Comparison of ENCODE assay signal across 2 cellular contexts in the genomic region with DNA sequence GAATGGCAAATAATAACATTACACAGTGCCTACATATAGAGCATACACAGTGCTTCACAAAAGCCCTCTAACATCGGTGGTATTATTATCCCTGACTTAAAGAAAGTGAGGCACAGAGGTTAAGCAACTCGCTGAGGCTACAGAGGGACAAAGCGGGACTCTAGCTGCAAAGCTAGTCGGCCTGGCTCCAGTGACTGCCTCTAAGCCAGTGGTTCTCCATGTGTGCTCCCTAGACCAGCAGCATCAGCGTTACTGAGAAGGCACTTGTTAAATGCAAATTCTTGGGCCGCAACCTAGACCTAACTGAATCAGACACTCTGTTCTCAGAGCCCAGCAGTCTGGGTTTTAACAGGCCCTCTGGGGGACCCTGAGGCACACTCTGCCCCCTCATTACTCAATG.
TF ChIP-seq lines count a peak whose summit lies in the region.

No MANE protein-coding gene starts in this region.

TF ChIP-seq in GM23338, 12 proteins besides CTCF, POLR2A, EP300 and RAD21 (continues in another document):
- no peak for TF ChIP-seq ZNF114 (CRISPR knock-in tag; IDR thresholded peaks at IDR 0.05)
- TF ChIP-seq POLR2AphosphoS5 (IDR thresholded peaks at IDR 0.05; ENCODE audit: low read depth): no peak
- TF ChIP-seq CREB1 (CRISPR knock-in tag; IDR thresholded peaks at IDR 0.05; ENCODE audit: low read depth): no peak
- no peak for TF ChIP-seq STAT1 (IDR thresholded peaks at IDR 0.05; ENCODE audit: unreplicated experiment)
- TF ChIP-seq NANOG (IDR thresholded peaks at IDR 0.05; ENCODE audit: borderline replicate concordance): no peak
- TF ChIP-seq REST (IDR thresholded peaks at IDR 0.05; ENCODE audit: unreplicated experiment): no peak
- TF ChIP-seq, protein P1, sequence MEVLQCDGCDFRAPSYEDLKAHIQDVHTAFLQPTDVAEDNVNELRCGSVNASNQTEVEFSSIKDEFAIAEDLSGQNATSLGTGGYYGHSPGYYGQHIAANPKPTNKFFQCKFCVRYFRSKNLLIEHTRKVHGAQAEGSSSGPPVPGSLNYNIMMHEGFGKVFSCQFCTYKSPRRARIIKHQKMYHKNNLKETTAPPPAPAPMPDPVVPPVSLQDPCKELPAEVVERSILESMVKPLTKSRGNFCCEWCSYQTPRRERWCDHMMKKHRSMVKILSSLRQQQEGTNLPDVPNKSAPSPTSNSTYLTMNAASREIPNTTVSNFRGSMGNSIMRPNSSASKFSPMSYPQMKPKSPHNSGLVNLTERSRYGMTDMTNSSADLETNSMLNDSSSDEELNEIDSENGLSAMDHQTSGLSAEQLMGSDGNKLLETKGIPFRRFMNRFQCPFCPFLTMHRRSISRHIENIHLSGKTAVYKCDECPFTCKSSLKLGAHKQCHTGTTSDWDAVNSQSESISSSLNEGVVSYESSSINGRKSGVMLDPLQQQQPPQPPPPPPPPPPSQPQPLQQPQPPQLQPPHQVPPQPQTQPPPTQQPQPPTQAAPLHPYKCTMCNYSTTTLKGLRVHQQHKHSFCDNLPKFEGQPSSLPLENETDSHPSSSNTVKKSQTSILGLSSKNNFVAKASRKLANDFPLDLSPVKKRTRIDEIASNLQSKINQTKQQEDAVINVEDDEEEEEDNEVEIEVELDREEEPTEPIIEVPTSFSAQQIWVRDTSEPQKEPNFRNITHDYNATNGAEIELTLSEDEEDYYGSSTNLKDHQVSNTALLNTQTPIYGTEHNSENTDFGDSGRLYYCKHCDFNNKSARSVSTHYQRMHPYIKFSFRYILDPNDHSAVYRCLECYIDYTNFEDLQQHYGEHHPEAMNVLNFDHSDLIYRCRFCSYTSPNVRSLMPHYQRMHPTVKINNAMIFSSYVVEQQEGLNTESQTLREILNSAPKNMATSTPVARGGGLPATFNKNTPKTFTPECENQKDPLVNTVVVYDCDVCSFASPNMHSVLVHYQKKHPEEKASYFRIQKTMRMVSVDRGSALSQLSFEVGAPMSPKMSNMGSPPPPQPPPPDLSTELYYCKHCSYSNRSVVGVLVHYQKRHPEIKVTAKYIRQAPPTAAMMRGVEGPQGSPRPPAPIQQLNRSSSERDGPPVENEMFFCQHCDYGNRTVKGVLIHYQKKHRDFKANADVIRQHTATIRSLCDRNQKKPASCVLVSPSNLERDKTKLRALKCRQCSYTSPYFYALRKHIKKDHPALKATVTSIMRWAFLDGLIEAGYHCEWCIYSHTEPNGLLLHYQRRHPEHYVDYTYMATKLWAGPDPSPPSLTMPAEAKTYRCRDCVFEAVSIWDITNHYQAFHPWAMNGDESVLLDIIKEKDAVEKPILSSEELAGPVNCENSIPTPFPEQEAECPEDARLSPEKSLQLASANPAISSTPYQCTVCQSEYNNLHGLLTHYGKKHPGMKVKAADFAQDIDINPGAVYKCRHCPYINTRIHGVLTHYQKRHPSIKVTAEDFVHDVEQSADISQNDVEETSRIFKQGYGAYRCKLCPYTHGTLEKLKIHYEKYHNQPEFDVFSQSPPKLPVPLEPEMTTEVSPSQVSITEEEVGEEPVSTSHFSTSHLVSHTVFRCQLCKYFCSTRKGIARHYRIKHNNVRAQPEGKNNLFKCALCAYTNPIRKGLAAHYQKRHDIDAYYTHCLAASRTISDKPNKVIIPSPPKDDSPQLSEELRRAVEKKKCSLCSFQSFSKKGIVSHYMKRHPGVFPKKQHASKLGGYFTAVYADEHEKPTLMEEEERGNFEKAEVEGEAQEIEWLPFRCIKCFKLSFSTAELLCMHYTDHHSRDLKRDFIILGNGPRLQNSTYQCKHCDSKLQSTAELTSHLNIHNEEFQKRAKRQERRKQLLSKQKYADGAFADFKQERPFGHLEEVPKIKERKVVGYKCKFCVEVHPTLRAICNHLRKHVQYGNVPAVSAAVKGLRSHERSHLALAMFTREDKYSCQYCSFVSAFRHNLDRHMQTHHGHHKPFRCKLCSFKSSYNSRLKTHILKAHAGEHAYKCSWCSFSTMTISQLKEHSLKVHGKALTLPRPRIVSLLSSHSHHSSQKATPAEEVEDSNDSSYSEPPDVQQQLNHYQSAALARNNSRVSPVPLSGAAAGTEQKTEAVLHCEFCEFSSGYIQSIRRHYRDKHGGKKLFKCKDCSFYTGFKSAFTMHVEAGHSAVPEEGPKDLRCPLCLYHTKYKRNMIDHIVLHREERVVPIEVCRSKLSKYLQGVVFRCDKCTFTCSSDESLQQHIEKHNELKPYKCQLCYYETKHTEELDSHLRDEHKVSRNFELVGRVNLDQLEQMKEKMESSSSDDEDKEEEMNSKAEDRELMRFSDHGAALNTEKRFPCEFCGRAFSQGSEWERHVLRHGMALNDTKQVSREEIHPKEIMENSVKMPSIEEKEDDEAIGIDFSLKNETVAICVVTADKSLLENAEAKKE (CRISPR knock-in tag; IDR thresholded peaks at IDR 0.05): no peak
- TF ChIP-seq ZNF331 (CRISPR knock-in tag; IDR thresholded peaks at IDR 0.05; ENCODE audit: low read depth): no peak
- no peak for TF ChIP-seq EZH2 (IDR thresholded peaks at IDR 0.05; ENCODE audit: low read depth, unreplicated experiment)
- no peak for TF ChIP-seq EZH2phosphoT487 (IDR thresholded peaks at IDR 0.05; ENCODE audit: unreplicated experiment)

TF ChIP-seq in H1, 55 proteins besides CTCF, POLR2A, EP300 and RAD21:
- TF ChIP-seq TCF12 (IDR thresholded peaks at IDR 0.05; ENCODE audit: low read depth, low read length) (no peak), TEAD4 (IDR thresholded peaks at IDR 0.05; ENCODE audit: low read depth, low read length) (no peak), RFX5 (IDR thresholded peaks at IDR 0.05; ENCODE audit: borderline replicate concordance, low read depth, low read length) (no peak), POLR2AphosphoS5 (IDR thresholded peaks at IDR 0.05; ENCODE audit: low read depth, low read length) (no peak), CBX8 (IDR thresholded peaks at IDR 0.05; ENCODE audit: borderline replicate concordance, low read depth, low read length) (no peak)
